In genomic region chr5:143149759-143150158, GRCh38 we compare ENCODE assay signal across 1 cellular context.
TF ChIP-seq lines count a peak whose summit lies in the region.

No MANE protein-coding gene starts in this region.

TF ChIP-seq in IMR-90, 13 proteins besides CTCF, POLR2A, EP300 and RAD21:
- TF ChIP-seq BHLHE40 (IDR thresholded peaks at IDR 0.05; ENCODE audit: low read depth, low read length) (no peak), CEBPB (IDR thresholded peaks at IDR 0.05; ENCODE audit: low read depth, low read length) (no peak), RCOR1 (IDR thresholded peaks at IDR 0.05; ENCODE audit: insufficient replicate concordance, low read length) (no peak), FOS (IDR thresholded peaks at IDR 0.05; ENCODE audit: low read depth, low read length) (no peak), SMC3 (IDR thresholded peaks at IDR 0.05; ENCODE audit: low read depth, low read length) (no peak), MXI1 (IDR thresholded peaks at IDR 0.05; ENCODE audit: borderline replicate concordance, low read depth, low read length) (no peak), MAZ (IDR thresholded peaks at IDR 0.05; ENCODE audit: borderline replicate concordance, low read depth, low read length) (no peak), ELK1 (IDR thresholded peaks at IDR 0.05; ENCODE audit: borderline replicate concordance, low read depth, low read length) (no peak), RFX5 (IDR thresholded peaks at IDR 0.05; ENCODE audit: low read depth, low read length) (no peak), NFE2L2 (IDR thresholded peaks at IDR 0.05; ENCODE audit: low read depth, low read length) (no peak)
- TF ChIP-seq, protein P1, sequence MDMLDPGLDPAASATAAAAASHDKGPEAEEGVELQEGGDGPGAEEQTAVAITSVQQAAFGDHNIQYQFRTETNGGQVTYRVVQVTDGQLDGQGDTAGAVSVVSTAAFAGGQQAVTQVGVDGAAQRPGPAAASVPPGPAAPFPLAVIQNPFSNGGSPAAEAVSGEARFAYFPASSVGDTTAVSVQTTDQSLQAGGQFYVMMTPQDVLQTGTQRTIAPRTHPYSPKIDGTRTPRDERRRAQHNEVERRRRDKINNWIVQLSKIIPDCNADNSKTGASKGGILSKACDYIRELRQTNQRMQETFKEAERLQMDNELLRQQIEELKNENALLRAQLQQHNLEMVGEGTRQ (IDR thresholded peaks at IDR 0.05; ENCODE audit: low read depth, low read length), result no peak
